ENCODE assay signal across 1 cellular context in the genomic region with DNA sequence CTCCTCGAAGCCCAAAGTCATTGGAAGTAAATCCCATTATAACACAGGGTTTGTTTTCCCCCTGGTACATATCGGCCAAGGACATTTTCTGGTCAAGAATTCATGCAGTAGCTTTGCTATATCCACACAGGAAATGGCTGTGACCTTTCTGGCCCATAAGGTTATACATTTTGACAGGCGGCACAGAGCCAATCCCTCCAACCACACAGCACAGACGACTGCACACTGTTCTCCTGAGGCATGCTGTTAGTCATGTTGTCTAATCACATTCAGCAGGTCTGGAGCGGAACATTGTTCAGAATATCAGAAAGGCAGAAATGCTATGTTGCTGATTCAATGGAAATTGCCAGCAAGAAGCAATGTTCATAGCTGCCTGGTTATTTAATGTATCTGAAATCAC.
TF ChIP-seq lines count a peak whose summit lies in the region.

No MANE protein-coding gene starts in this region.

TF ChIP-seq in IMR-90, 13 proteins besides CTCF, POLR2A, EP300 and RAD21:
- TF ChIP-seq NFE2L2 (IDR thresholded peaks at IDR 0.05; ENCODE audit: low read depth, low read length), result no peak
- TF ChIP-seq MAZ (IDR thresholded peaks at IDR 0.05; ENCODE audit: borderline replicate concordance, low read depth, low read length), result no peak
- no peak for TF ChIP-seq FOS (IDR thresholded peaks at IDR 0.05; ENCODE audit: low read depth, low read length)
- TF ChIP-seq SMC3 (IDR thresholded peaks at IDR 0.05; ENCODE audit: low read depth, low read length), result no peak
- TF ChIP-seq BHLHE40 (IDR thresholded peaks at IDR 0.05; ENCODE audit: low read depth, low read length), result no peak
- no peak for TF ChIP-seq MAFK (IDR thresholded peaks at IDR 0.05; ENCODE audit: low read depth, low read length)
- TF ChIP-seq, protein P1, sequence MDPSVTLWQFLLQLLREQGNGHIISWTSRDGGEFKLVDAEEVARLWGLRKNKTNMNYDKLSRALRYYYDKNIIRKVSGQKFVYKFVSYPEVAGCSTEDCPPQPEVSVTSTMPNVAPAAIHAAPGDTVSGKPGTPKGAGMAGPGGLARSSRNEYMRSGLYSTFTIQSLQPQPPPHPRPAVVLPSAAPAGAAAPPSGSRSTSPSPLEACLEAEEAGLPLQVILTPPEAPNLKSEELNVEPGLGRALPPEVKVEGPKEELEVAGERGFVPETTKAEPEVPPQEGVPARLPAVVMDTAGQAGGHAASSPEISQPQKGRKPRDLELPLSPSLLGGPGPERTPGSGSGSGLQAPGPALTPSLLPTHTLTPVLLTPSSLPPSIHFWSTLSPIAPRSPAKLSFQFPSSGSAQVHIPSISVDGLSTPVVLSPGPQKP (IDR thresholded peaks at IDR 0.05; ENCODE audit: borderline replicate concordance, low read depth, low read length), result no peak
- TF ChIP-seq RCOR1 (IDR thresholded peaks at IDR 0.05; ENCODE audit: insufficient replicate concordance, low read length), result no peak
- TF ChIP-seq RFX5 (IDR thresholded peaks at IDR 0.05; ENCODE audit: low read depth, low read length), result no peak
- TF ChIP-seq MXI1 (IDR thresholded peaks at IDR 0.05; ENCODE audit: borderline replicate concordance, low read depth, low read length), result no peak
- TF ChIP-seq CEBPB (IDR thresholded peaks at IDR 0.05; ENCODE audit: low read depth, low read length), result no peak
- no peak for TF ChIP-seq CHD1 (IDR thresholded peaks at IDR 0.05; ENCODE audit: low read depth, low read length)
- TF ChIP-seq, protein P2, sequence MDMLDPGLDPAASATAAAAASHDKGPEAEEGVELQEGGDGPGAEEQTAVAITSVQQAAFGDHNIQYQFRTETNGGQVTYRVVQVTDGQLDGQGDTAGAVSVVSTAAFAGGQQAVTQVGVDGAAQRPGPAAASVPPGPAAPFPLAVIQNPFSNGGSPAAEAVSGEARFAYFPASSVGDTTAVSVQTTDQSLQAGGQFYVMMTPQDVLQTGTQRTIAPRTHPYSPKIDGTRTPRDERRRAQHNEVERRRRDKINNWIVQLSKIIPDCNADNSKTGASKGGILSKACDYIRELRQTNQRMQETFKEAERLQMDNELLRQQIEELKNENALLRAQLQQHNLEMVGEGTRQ (IDR thresholded peaks at IDR 0.05; ENCODE audit: low read depth, low read length), result no peak
